Comparison of ENCODE assay signal across 9 cellular contexts in the genomic region with DNA sequence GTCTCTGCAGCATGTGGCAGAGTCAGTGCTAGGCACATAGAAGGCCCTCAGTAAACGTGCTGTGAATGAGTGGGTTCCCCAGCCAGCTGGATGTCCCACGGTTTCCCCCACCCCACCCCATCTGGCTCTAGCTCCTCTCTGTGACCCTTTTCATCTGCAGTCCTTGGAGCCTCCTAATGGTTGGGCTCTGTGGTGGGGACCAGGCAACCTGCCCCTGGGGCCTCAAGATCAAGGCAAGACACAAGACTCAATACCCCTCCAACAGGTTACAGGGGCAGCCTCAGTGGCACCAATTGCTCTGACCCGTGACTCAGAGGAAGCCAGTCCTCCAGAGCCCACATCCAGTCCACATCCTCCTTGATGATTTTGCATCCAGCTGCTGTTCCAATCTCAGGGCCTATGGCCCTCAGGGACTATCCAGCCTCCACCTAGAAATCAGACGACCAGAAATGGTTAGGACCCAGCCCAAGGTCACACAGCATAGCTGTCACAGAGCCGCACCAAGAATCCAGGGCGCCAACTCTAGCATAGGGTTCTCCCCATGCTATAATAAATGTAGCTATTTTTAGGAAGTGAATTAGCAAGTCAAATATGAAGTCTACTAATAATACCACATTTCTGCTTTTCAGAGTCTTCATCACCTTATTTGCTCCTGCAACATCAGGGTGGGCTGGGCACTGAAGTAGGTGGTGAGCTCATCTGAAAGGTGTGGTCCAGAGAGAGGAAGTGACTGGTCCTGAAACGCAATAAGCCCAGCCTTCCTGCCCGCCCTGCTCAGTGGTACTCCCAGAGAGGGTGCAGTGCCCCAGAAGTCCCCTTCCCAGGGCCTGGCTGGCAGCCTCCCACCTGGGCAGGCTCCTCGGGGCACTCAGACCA. TPM values are rescaled to one million over a fixed set of nuclear protein-coding genes. Genes with fewer than 3 reads are reported as not detected.
A peak's percentile ranks its signal among the peaks of the same experiment; 100 is the strongest.
DNase-seq lines count a peak whose midpoint lies in the region; ATAC-seq and TF ChIP-seq lines count a peak whose summit lies in the region.
"Had no signal": no experiment of that assay in that cellular context is flagged by ENCODE, and none has a peak within 500 bp of the region (broad histone marks: within the 10 kb centered on the region; RNA-seq: fewer than 3 reads in every experiment).

No MANE protein-coding gene starts in this region.

- no peaks in the 10 kb centered on the region for H4K20me1 ChIP-seq in PC-9 (ENCODE audit: insufficient read depth)

- H3K4me1 ChIP-seq in PC-9 (replicated peaks; ENCODE audit: insufficient read depth), result peaks cover 68% of the 10 kb centered on the region
- peaks cover 25% of the 10 kb centered on the region for H3K4me1 ChIP-seq in testis

- H3K27me3 Mint-ChIP-seq in central memory CD8-positive, alpha-beta T cell, result no peaks in the 10 kb centered on the region

- peaks cover 3% of the 10 kb centered on the region for H3K36me3 Mint-ChIP-seq in central memory CD8-positive, alpha-beta T cell (ENCODE audit: insufficient read depth)
- H3K36me3 Mint-ChIP-seq: brain had no signal

- no peak overlapping the region for H3K4me3 ChIP-seq in PC-9
- no peak overlapping the region for H3K4me3 ChIP-seq in testis

- WGBS in testis, 2 donors, result 61 to 64% methylated on average over 9 of the region's 9 CpGs

- H3K36me3 ChIP-seq in PC-9 (ENCODE audit: low read depth) (no peaks in the 10 kb centered on the region), testis (ENCODE audit: low read depth, missing control alignments) (no peaks in the 10 kb centered on the region)

- H3K4me3 Mint-ChIP-seq in central memory CD8-positive, alpha-beta T cell, result peak overlapping the region; percentile 21
- H3K4me3 Mint-ChIP-seq: brain had no signal

- no peak for TF ChIP-seq POLR2A in testis (IDR thresholded peaks at IDR 0.05)

- CTCF ChIA-PET in PC-9 (lab: Charles Lee), result interaction anchor here (0.7 to 1.4 kb wide), 4 partner anchors 12 to 54 kb away, joined by 3 to 5 read pairs (median 3); no protein-coding TSS in a partner anchor

- H3K4me2 ChIP-seq in PC-9, result peak overlapping the region; percentile 53

- H3K27ac ChIP-seq in PC-9 (peak overlapping the region; percentile 88), testis (no peak overlapping the region)

- peaks cover 10% of the 10 kb centered on the region; the same call in 1 of the 2 replicates for H3F3A ChIP-seq in PC-9 (ENCODE audit: insufficient read depth, low read depth)

- H3K27ac Mint-ChIP-seq in central memory CD8-positive, alpha-beta T cell (ENCODE audit: low read depth), result peak overlapping the region; percentile 30

- POLR2A ChIA-PET in PC-9 (lab: Charles Lee; ENCODE audit: unreplicated experiment), result interaction anchor here (0.6 to 2.0 kb wide), 9 partner anchors 10 to 161 kb away, joined by 4 to 22 read pairs (median 6); a partner anchor contains a TSS

- intact Hi-C loops in PC-9 (cut with micrococcal nuclease; ENCODE audit: unreplicated experiment) (loop anchor here (1.0 kb wide), 1 partner anchor 38 kb away; no protein-coding TSS in a partner anchor), testis (cut with DNase I; ENCODE audit: low total_unique reads) (loop anchor here (5.0 kb wide), 1 partner anchor 52 kb away; no protein-coding TSS in a partner anchor), posterior vena cava (cut with DNase I) (no loop called here)

- H3K9me3 Mint-ChIP-seq in central memory CD8-positive, alpha-beta T cell, result no peaks in the 10 kb centered on the region
- H3K9me3 Mint-ChIP-seq: brain had no signal

- DNase-seq in stimulated activated naive CD4-positive, alpha-beta T cell treated with Interleukin-2 at 50 U/mL for 16 hours (lab: John Stamatoyannopoulos, UW), result peak; percentile 39
- DNase-seq in stimulated activated naive CD4-positive, alpha-beta T cell (lab: John Stamatoyannopoulos, UW), result no peak
- DNase-seq in PC-9 (peak; percentile 72 to 85), testis (no peak), posterior vena cava (ENCODE audit: low spot score) (no peak)
- DNase-seq in central memory CD8-positive, alpha-beta T cell (ENCODE audit: low spot score in 2 of 2), result peak in 1 of 2 donors; percentile 38
- peak; percentile 69 to 72 for DNase-seq in stimulated activated CD4-positive, alpha-beta T cell treated with anti-CD3 and anti-CD28 coated beads, Interleukin-2, amount 100 ng/mL, for 24 hours

- no peak for TF ChIP-seq CTCF in PC-9 (conservative IDR thresholded peaks at IDR 0.05)
- TF ChIP-seq CTCF in testis (IDR thresholded peaks at IDR 0.05), result no peak

- H3K9me3 ChIP-seq in PC-9 (ENCODE audit: insufficient read depth, low read depth) (no peaks in the 10 kb centered on the region), testis (no peaks in the 10 kb centered on the region)

- H3K27me3 ChIP-seq in PC-9 (ENCODE audit: insufficient read depth, low read depth), result no peaks in the 10 kb centered on the region
- H3K27me3 ChIP-seq in testis, result no peaks in the 10 kb centered on the region

- H3K4me1 Mint-ChIP-seq in central memory CD8-positive, alpha-beta T cell, result peaks cover 43% of the 10 kb centered on the region

- peak; percentile 48 for ATAC-seq in HG02973 (IDR thresholded peaks at IDR 0.05; ENCODE audit: unreplicated experiment)
- ATAC-seq in central memory CD8-positive, alpha-beta T cell (replicated peaks; ENCODE audit: extremely low read depth, poor library complexity, severe bottlenecking), result peak; percentile 80

- H3K79me2 ChIP-seq in PC-9 (ENCODE audit: low read depth), result no peaks in the 10 kb centered on the region

- no peaks in the 10 kb centered on the region for H3K9me2 ChIP-seq in PC-9 (ENCODE audit: insufficient read depth)

- TSS peak; percentile 43 for BruUV-seq in PC-9 (replicated peaks; lab: Mats Ljungman, UMichigan)

- no peak overlapping the region for H2AFZ ChIP-seq in PC-9

RNA-seq across cellular contexts. Expression of a gene that starts 17.4 kb away (rescaled TPM):
- total RNA-seq in PC-9 (2021) (7.1 and 9.6 TPM in 2 replicates), testis (10 to 100 TPM; 74.3 to 76.4 TPM), posterior vena cava (1 to 10 TPM in 1 of 2 donors, under 1 TPM in 1; 0.71 to 1.2 TPM)
- 76.2 TPM for polyA plus RNA-seq in testis (ENCODE audit: insufficient read depth, low read depth, low replicate concordance)

RNA-seq across cellular contexts. Expression of a gene that starts 49.0 kb away (rescaled TPM):
- total RNA-seq in PC-9 (2021) (8.3 and 14.5 TPM in 2 replicates), testis (100 to 1,000 TPM; 217 to 220 TPM), posterior vena cava (1 to 10 TPM; 1.2 to 2.0 TPM)
- 80.7 TPM for polyA plus RNA-seq in testis (ENCODE audit: insufficient read depth, low read depth, low replicate concordance)

Comparison
In these comparisons a context has a peak if more than half of its experiments do, and no peak if none do; other contexts are left out.
1. DNase-seq: peak in stimulated activated naive CD4-positive, alpha-beta T cell treated with Interleukin-2 at 50 U/mL for 16 hours (single experiment), PC-9 (2 of 2) and stimulated activated CD4-positive, alpha-beta T cell treated with anti-CD3 and anti-CD28 coated beads, Interleukin-2, amount 100 ng/mL, for 24 hours (2 of 2); none in stimulated activated naive CD4-positive, alpha-beta T cell (0 of 6), testis (single experiment) and posterior vena cava (single experiment).
2. RNA of a gene that starts 49.0 kb away (total RNA-seq): 217 to 220 TPM in testis; 8.3 to 14.5 TPM in PC-9 and 1.2 to 2.0 TPM in posterior vena cava; every median in the first group is over 10 times any median in the second.
3. intact Hi-C loops: an anchor here in PC-9 (1.0 kb wide) and testis (5.0 kb wide); none called in posterior vena cava.